27 cellular contexts compared by ENCODE assay signal in genomic region chr14:34044666-34045306, GRCh38.
DNase-seq lines count a peak whose midpoint lies in the region; ATAC-seq, FAIRE-seq and TF ChIP-seq lines count a peak whose summit lies in the region.
"Had no signal": no experiment of that assay in that cellular context is flagged by ENCODE, and none has a peak within 500 bp of the region (broad histone marks: within the 10 kb centered on the region; RNA-seq: fewer than 3 reads in every experiment).

No MANE protein-coding gene starts in this region.

- in situ Hi-C loops in K562 (cut with MboI), result no loop called here

- intact Hi-C loops in K562 (cut with micrococcal nuclease), result no loop called here

- H3K9me1 ChIP-seq in K562 (ENCODE audit: control insufficient read depth, insufficient read depth, low read length), result no peaks in the 10 kb centered on the region

- H4K20me1 ChIP-seq in K562 (replicated peaks; ENCODE audit: control insufficient read depth, insufficient read depth, low read length), result no peaks in the 10 kb centered on the region

- H3K79me2 ChIP-seq in K562 (ENCODE audit: control insufficient read depth, insufficient read depth, low read length), result no peaks in the 10 kb centered on the region

- H3K9ac ChIP-seq in K562 (ENCODE audit: insufficient read depth in 1 of 2, low read depth in 2 of 2, low read length in 2 of 2), result no peak overlapping the region

- peaks cover 16% of the 10 kb centered on the region for H3K27me3 Mint-ChIP-seq in activated naive CD4-positive, alpha-beta T cell treated with anti-CD3 and anti-CD28 coated beads, Interleukin-2, amount 10 ng/mL, durations not matched to agents 7 days and 5 days
- H3K27me3 Mint-ChIP-seq in chondrocyte (ENCODE audit: low read depth), result peaks cover 4% of the 10 kb centered on the region
- H3K27me3 Mint-ChIP-seq: activated B cell treated with CpG ODN at 0.5 μM for 24 hours had no signal

- CTCF ChIA-PET in activated naive CD4-positive, alpha-beta T cell treated with anti-CD3 and anti-CD28 coated beads, Interleukin-2, amount 10 ng/mL, durations not matched to agents 7 days and 5 days (lab: Charles Lee), result interaction anchor here (1.1 kb wide), 1 partner anchor 10 kb away, joined by 4 read pairs; no protein-coding TSS in a partner anchor
- CTCF ChIA-PET in K562 (lab: Yijun Ruan, JAX; ENCODE audit: low intra/inter-chr PET ratio), result no interaction called here

- TF ChIP-seq EP300 in K562 (IDR thresholded peaks at IDR 0.05; ENCODE audit: low read length), result no peak

- no TSS peak for BruUV-seq in K562 (replicated peaks; lab: Mats Ljungman, UMichigan)

- WGBS in K562 (ENCODE audit: insufficient coverage, low coverage, missing lambda C conversion rate), result 89% methylated on average over 9 of the region's 9 CpGs

- H3K9me3 ChIP-seq in SJCRH30 (replicated peaks) (no peaks in the 10 kb centered on the region), K562 (replicated peaks; ENCODE audit: control insufficient read depth, insufficient read depth, low read depth, low read length) (0 out of 2 replicates have a peak, but pooled peaks cover 2% of the 10 kb centered on the region)
- H3K9me3 ChIP-seq: ovary, upper lobe of right lung had no signal

- POLR2A ChIA-PET in K562 (lab: Yijun Ruan, JAX), result interaction anchor here (0.6 to 2.1 kb wide), 6 partner anchors 10 to 42 kb away, joined by 3 to 7 read pairs (median 4); no protein-coding TSS in a partner anchor

- peak; percentile 17 for FAIRE-seq in GM12892 (lab: Jason Lieb, UNC)
- FAIRE-seq in K562 (lab: Jason Lieb, UNC), result no peak
- FAIRE-seq: G401.6, RCC 7860 had no signal

- 0 out of 2 replicates have a peak overlapping the region, but pooled peaks have one; percentile 91 for H2AFZ ChIP-seq in K562 (ENCODE audit: low read depth, low read length)

- H3K4me3 ChIP-seq in SJCRH30, result no peak overlapping the region
- no peak overlapping the region for H3K4me3 ChIP-seq in K562
- H3K4me3 ChIP-seq: ovary, upper lobe of right lung had no signal

- H3K27ac ChIP-seq in SJCRH30, result peak overlapping the region; percentile 90
- H3K27ac ChIP-seq in K562 (ENCODE audit: extremely low read depth, low read depth, low read length), result peak overlapping the region; percentile 87; the same call in 2 of the 3 replicates
- H3K27ac ChIP-seq: ovary, upper lobe of right lung had no signal

- TF ChIP-seq CTCF in K562 (IDR thresholded peaks at IDR 0.05 in 2 of 3, conservative IDR thresholded peaks at IDR 0.05 in 1 of 3; ENCODE audit: insufficient read depth in 2 of 3, low read depth in 1 of 3, low read length in 3 of 3) (no peak), chondrocyte (IDR thresholded peaks at IDR 0.05) (no peak)

- H3K36me3 ChIP-seq in SJCRH30 (no peaks in the 10 kb centered on the region), K562 (ENCODE audit: control insufficient read depth, insufficient read depth, low read length) (no peaks in the 10 kb centered on the region)
- H3K36me3 ChIP-seq: ovary, upper lobe of right lung had no signal

- H3K36me3 Mint-ChIP-seq in activated naive CD4-positive, alpha-beta T cell treated with anti-CD3 and anti-CD28 coated beads, Interleukin-2, amount 10 ng/mL, durations not matched to agents 7 days and 5 days, result peaks cover 32% of the 10 kb centered on the region
- H3K36me3 Mint-ChIP-seq in chondrocyte (ENCODE audit: low read depth), result no peaks in the 10 kb centered on the region

- no peak overlapping the region for H3K4me3 Mint-ChIP-seq in activated naive CD4-positive, alpha-beta T cell treated with anti-CD3 and anti-CD28 coated beads, Interleukin-2, amount 10 ng/mL, durations not matched to agents 7 days and 5 days
- H3K4me3 Mint-ChIP-seq in chondrocyte (ENCODE audit: unreplicated experiment), result no peak overlapping the region
- H3K4me3 Mint-ChIP-seq: activated B cell treated with CpG ODN at 0.5 μM for 24 hours, endodermal cell, neural crest cell had no signal

- H3K4me1 ChIP-seq in SJCRH30 (peaks cover 53% of the 10 kb centered on the region), K562 (replicated peaks in 1 of 2; ENCODE audit: control insufficient read depth in 2 of 2, insufficient read depth in 2 of 2, low read length in 2 of 2) (peaks cover 13 to 38% of the 10 kb centered on the region in 2 experiments; a peak in 4 of 5 replicates)
- H3K4me1 ChIP-seq: upper lobe of right lung had no signal

- no peak for DNase-seq in activated naive CD4-positive, alpha-beta T cell treated with anti-CD3 and anti-CD28 coated beads, Interleukin-2, amount 10 ng/mL, durations not matched to agents 7 days and 5 days
- no peak for DNase-seq in activated naive CD4-positive, alpha-beta T cell treated with Interleukin-2 at 50 U/mL for 16 hours
- no peak for DNase-seq in GM12892 (ENCODE audit: insufficient read length)
- no peak for DNase-seq in SJCRH30
- no peak for DNase-seq in K562 (ENCODE audit: extremely low read depth in 1 of 4, low spot score in 3 of 4)
- DNase-seq in stimulated activated naive CD4-positive, alpha-beta T cell (lab: John Stamatoyannopoulos, UW), result no peak
- DNase-seq in chondrocyte (ENCODE audit: low spot score), result no peak
- DNase-seq: activated B cell treated with CpG ODN at 0.5 μM for 24 hours; C1 segment of cervical spinal cord; central memory CD4-positive, alpha-beta T cell; COR-L47; dermis blood vessel endothelial cell; endodermal cell; glutamatergic neuron; HCEC 1CT; Karpas-422; NCI-H1436 treated with DMSO at 0.1 percent for 48 hours; NCI-H2081 treated with DMSO at 0.1 percent for 48 hours; NCI-H226; ovary; stimulated activated CD4-positive, alpha-beta T cell treated with anti-CD3 and anti-CD28 coated beads, Interleukin-15, amount 100 ng/mL, for 24 hours; stimulated activated CD4-positive, alpha-beta T cell treated with anti-CD3 and anti-CD28 coated beads, Interleukin-4, amount 100 ng/mL, for 4 hours; upper lobe of right lung had no signal

- TF ChIP-seq RAD21 in K562 (CRISPR knock-in tag; conservative IDR thresholded peaks at IDR 0.05 in 1 of 2, IDR thresholded peaks at IDR 0.05 in 1 of 2), result no peak

- no peaks in the 10 kb centered on the region for H3K27me3 ChIP-seq in SJCRH30
- H3K27me3 ChIP-seq in K562 (ENCODE audit: control insufficient read depth in 2 of 2, insufficient read depth in 2 of 2, low read length in 2 of 2), result no peaks in the 10 kb centered on the region
- H3K27me3 ChIP-seq: ovary, upper lobe of right lung had no signal

- peaks cover 21% of the 10 kb centered on the region for H3K9me3 Mint-ChIP-seq in activated naive CD4-positive, alpha-beta T cell treated with anti-CD3 and anti-CD28 coated beads, Interleukin-2, amount 10 ng/mL, durations not matched to agents 7 days and 5 days
- no peaks in the 10 kb centered on the region for H3K9me3 Mint-ChIP-seq in chondrocyte (ENCODE audit: low read depth)
- H3K9me3 Mint-ChIP-seq: activated B cell treated with CpG ODN at 0.5 μM for 24 hours, endodermal cell, neural crest cell had no signal

- H3K4me2 ChIP-seq in K562 (ENCODE audit: insufficient read depth, low read length), result no peak overlapping the region

- peak overlapping the region; percentile 89 for H3K27ac Mint-ChIP-seq in activated naive CD4-positive, alpha-beta T cell treated with anti-CD3 and anti-CD28 coated beads, Interleukin-2, amount 10 ng/mL, durations not matched to agents 7 days and 5 days
- H3K27ac Mint-ChIP-seq in chondrocyte (ENCODE audit: unreplicated experiment), result no peak overlapping the region
- H3K27ac Mint-ChIP-seq: activated B cell treated with CpG ODN at 0.5 μM for 24 hours, endodermal cell had no signal

- no peak for ATAC-seq in K562
- ATAC-seq: left lobe of liver, upper lobe of right lung had no signal

- H3K4me1 Mint-ChIP-seq in activated naive CD4-positive, alpha-beta T cell treated with anti-CD3 and anti-CD28 coated beads, Interleukin-2, amount 10 ng/mL, durations not matched to agents 7 days and 5 days, result peaks cover 76% of the 10 kb centered on the region
- H3K4me1 Mint-ChIP-seq in chondrocyte (ENCODE audit: low read depth), result peaks cover 5% of the 10 kb centered on the region
- H3K4me1 Mint-ChIP-seq: activated B cell treated with CpG ODN at 0.5 μM for 24 hours had no signal

- TF ChIP-seq POLR2A in GM12892 (IDR thresholded peaks at IDR 0.05; ENCODE audit: low read depth, low read length) (no peak), K562 (conservative IDR thresholded peaks at IDR 0.05) (no peak)

TF ChIP-seq in K562, 482 proteins besides CTCF, POLR2A, EP300 and RAD21:
- TF ChIP-seq MLLT1 (IDR thresholded peaks at IDR 0.05), result 0 out of 4 replicates have a peak, but pooled peaks of 1 of the 2 experiments have one; percentile 38
- TF ChIP-seq ZNF316 (IDR thresholded peaks at IDR 0.05), result 0 out of 2 replicates have a peak, but pooled peaks have one; percentile 18
- no peak for TF ChIP-seq BCL6 (CRISPR knock-in tag; IDR thresholded peaks at IDR 0.05)
